Comparison of ENCODE assay signal across 23 cellular contexts in the genomic region with DNA sequence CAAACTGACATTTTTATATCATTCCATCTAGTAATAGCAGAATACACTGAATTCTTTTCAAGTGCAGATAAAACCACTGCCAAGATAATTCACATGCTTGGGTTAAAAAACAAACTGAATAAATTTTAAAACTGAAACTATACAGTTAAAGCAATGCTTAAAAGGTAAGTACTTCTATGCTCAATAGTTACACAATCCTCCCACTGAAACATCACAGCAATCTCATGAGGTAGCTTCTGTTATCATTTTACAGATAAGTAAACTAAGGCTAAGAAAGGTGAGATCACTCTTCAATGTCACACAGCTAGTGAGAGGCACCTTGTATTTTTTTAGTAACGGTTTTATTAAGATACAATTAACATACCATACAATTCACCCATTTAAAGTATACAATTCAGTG.
"Had no signal": no experiment of that assay in that cellular context is flagged by ENCODE, and none has a peak within 500 bp of the region (broad histone marks: within the 10 kb centered on the region; RNA-seq: fewer than 3 reads in every experiment).

No MANE protein-coding gene starts in this region.

- H3K27ac ChIP-seq: dorsolateral prefrontal cortex, esophagus muscularis mucosa, foreskin keratinocyte, gastroesophageal sphincter, heart left ventricle, hepatocyte, left lung, lower lobe of right lung had no signal

- H3K4me3 ChIP-seq: dorsolateral prefrontal cortex, esophagus muscularis mucosa, gastroesophageal sphincter, heart left ventricle, hepatocyte, left lung, lower lobe of right lung, mucosa of descending colon had no signal

- H2AFZ ChIP-seq: hepatocyte had no signal

- H3K79me2 ChIP-seq: hepatocyte had no signal

- H3K27me3 ChIP-seq: dorsolateral prefrontal cortex, esophagus muscularis mucosa, foreskin keratinocyte, gastroesophageal sphincter, heart left ventricle, hepatocyte, left lung had no signal

- DNase-seq: dermis blood vessel endothelial cell; dorsolateral prefrontal cortex; effector CD4-positive, alpha-beta T cell; effector memory CD4-positive, alpha-beta T cell; foreskin keratinocyte; heart left ventricle; hypothalamus; immature natural killer cell; left cardiac atrium; left lung; left ventricle myocardium superior; lower lobe of right lung; mesenchymal stem cell; mucosa of descending colon; naive B cell; naive thymus-derived CD8-positive, alpha-beta T cell had no signal

- H3K4me2 ChIP-seq: hepatocyte had no signal

- ATAC-seq: foreskin keratinocyte; gastroesophageal sphincter; heart left ventricle; left lung; left ventricle myocardium superior; lower lobe of right lung; mucosa of descending colon; naive thymus-derived CD8-positive, alpha-beta T cell had no signal

- FAIRE-seq: endothelial cell of umbilical vein, frontal cortex, islet of Langerhans, keratinocyte had no signal

- H3K4me1 ChIP-seq: esophagus muscularis mucosa, foreskin keratinocyte, gastroesophageal sphincter, heart left ventricle, left lung, lower lobe of right lung had no signal

- H3K9me3 ChIP-seq: esophagus muscularis mucosa, gastroesophageal sphincter, heart left ventricle, left lung, lower lobe of right lung, mucosa of descending colon had no signal
